ENCODE assay signal across 9 cellular contexts in genomic region chr18:34620258-34620861, GRCh38.
"Had no signal": no experiment of that assay in that cellular context is flagged by ENCODE, and none has a peak within 500 bp of the region (broad histone marks: within the 10 kb centered on the region; RNA-seq: fewer than 3 reads in every experiment).

No MANE protein-coding gene starts in this region.

- H3K4me3 Mint-ChIP-seq: IgD-negative memory B cell had no signal

- H3K4me1 Mint-ChIP-seq: IgD-negative memory B cell had no signal

- H3K27ac ChIP-seq: HL-60, KMS-11 had no signal

- H3K9ac ChIP-seq: KMS-11 had no signal

- ATAC-seq: K562 had no signal

- H3K4me3 ChIP-seq: K562 had no signal

- DNase-seq: Karpas-422, Kasumi-1, KBM-7, KG1 had no signal

- FAIRE-seq: HTR-8/SVneo, K562 had no signal

- H3K4me2 ChIP-seq: KMS-11 had no signal

- H3K27ac Mint-ChIP-seq: IgD-negative memory B cell had no signal

- H3K27me3 Mint-ChIP-seq: IgD-negative memory B cell had no signal
